In genomic region chr5:150341989-150342388, GRCh38 we compare ENCODE assay signal across 1 cellular context.
TF ChIP-seq lines count a peak whose summit lies in the region.

No MANE protein-coding gene starts in this region.

TF ChIP-seq in HepG2, 621 proteins besides CTCF, POLR2A, EP300 and RAD21:
- TF ChIP-seq HCFC1 (IDR thresholded peaks at IDR 0.05; ENCODE audit: low read depth, low read length) (no peak), ZNF7 (CRISPR knock-in tag; IDR thresholded peaks at IDR 0.05) (peak; percentile 93)
